ENCODE assay signal across 1 cellular context in genomic region chr14:21103710-21104447, GRCh38.
TF ChIP-seq lines count a peak whose summit lies in the region.

No MANE protein-coding gene starts in this region.

TF ChIP-seq in HepG2, 621 proteins besides CTCF, POLR2A, EP300 and RAD21 (continued from another document and continues in another):
- TF ChIP-seq ZXDC (CRISPR knock-in tag; IDR thresholded peaks at IDR 0.05) (peak; percentile 98), DNMT3B (CRISPR knock-in tag; conservative IDR thresholded peaks at IDR 0.05) (peak; percentile 92), ZNF547 (CRISPR knock-in tag; IDR thresholded peaks at IDR 0.05) (peak; percentile 98), CREBL2 (CRISPR knock-in tag; IDR thresholded peaks at IDR 0.05; ENCODE audit: borderline replicate concordance) (peak; percentile 99), PAXIP1 (CRISPR knock-in tag; conservative IDR thresholded peaks at IDR 0.05) (peak; percentile 95), ZKSCAN1 (IDR thresholded peaks at IDR 0.05; ENCODE audit: low read length) (peak; percentile 9; the same call in 1 of the 2 replicates), ZFP90 (CRISPR knock-in tag; IDR thresholded peaks at IDR 0.05; ENCODE audit: borderline replicate concordance) (peak; percentile 95; the same call in 1 of the 2 replicates), STAT6 (CRISPR knock-in tag; IDR thresholded peaks at IDR 0.05; ENCODE audit: borderline replicate concordance) (peak; percentile 99; the same call in 1 of the 2 replicates), TCF7L2 (IDR thresholded peaks at IDR 0.05; ENCODE audit: low read depth, low read length) (no peak), FUBP1 (CRISPR knock-in tag; IDR thresholded peaks at IDR 0.05; ENCODE audit: borderline replicate concordance) (peak; percentile 89; the same call in 1 of the 2 replicates), ZNF746 (CRISPR knock-in tag; IDR thresholded peaks at IDR 0.05) (peak; percentile 94), ZNF790 (CRISPR knock-in tag; IDR thresholded peaks at IDR 0.05; ENCODE audit: borderline replicate concordance) (peak; percentile 96), ZBTB3 (CRISPR knock-in tag; IDR thresholded peaks at IDR 0.05; ENCODE audit: borderline replicate concordance, low read depth) (peak; percentile 96), SMAD9 (CRISPR knock-in tag; IDR thresholded peaks at IDR 0.05) (peak; percentile 97; the same call in 1 of the 2 replicates), NR3C1 (CRISPR knock-in tag; IDR thresholded peaks at IDR 0.05) (0 out of 2 replicates have a peak, but pooled peaks have one; percentile 54), NAIF1 (CRISPR knock-in tag; IDR thresholded peaks at IDR 0.05; ENCODE audit: borderline replicate concordance) (peak; percentile 96), ZFP1 (CRISPR knock-in tag; IDR thresholded peaks at IDR 0.05) (peak; percentile 84), ZNF564 (CRISPR knock-in tag; IDR thresholded peaks at IDR 0.05) (peak; percentile 98), SMYD3 (CRISPR knock-in tag; IDR thresholded peaks at IDR 0.05) (peak; percentile 99), ZNF225 (CRISPR knock-in tag; IDR thresholded peaks at IDR 0.05) (peak; percentile 90; the same call in 1 of the 2 replicates), ZMYM3 (CRISPR knock-in tag; IDR thresholded peaks at IDR 0.05) (peak; percentile 33), RBM39 (IDR thresholded peaks at IDR 0.05; ENCODE audit: low read depth, low read length, poor library complexity, severe bottlenecking) (peak; percentile 93), SIN3B (IDR thresholded peaks at IDR 0.05; ENCODE audit: low read length) (no peak; the same call in 1 of the 2 replicates), CREB1 (IDR thresholded peaks at IDR 0.05) (peak; percentile 90), CREB1 (CRISPR knock-in tag; IDR thresholded peaks at IDR 0.05) (peak; percentile 90; the same call in 1 of the 2 replicates), FOXA3 (CRISPR knock-in tag; IDR thresholded peaks at IDR 0.05) (peak; percentile 55), ZNF501 (CRISPR knock-in tag; IDR thresholded peaks at IDR 0.05) (peak; percentile 99), ZNF660 (CRISPR knock-in tag; IDR thresholded peaks at IDR 0.05; ENCODE audit: borderline replicate concordance, low read depth) (0 out of 2 replicates have a peak, but pooled peaks have one; percentile 65), HHEX (CRISPR knock-in tag; IDR thresholded peaks at IDR 0.05) (peak; percentile 54; the same call in 1 of the 2 replicates), KMT2A (CRISPR knock-in tag; IDR thresholded peaks at IDR 0.05) (peak; percentile 88), DMAP1 (CRISPR knock-in tag; IDR thresholded peaks at IDR 0.05) (peak; percentile 99), NRL (CRISPR knock-in tag; IDR thresholded peaks at IDR 0.05; ENCODE audit: borderline replicate concordance) (peak; percentile 96), TGIF2 (CRISPR knock-in tag; IDR thresholded peaks at IDR 0.05) (no peak; the same call in none of the 2 replicates), MNT (IDR thresholded peaks at IDR 0.05) (no peak), PTBP1 (IDR thresholded peaks at IDR 0.05; ENCODE audit: low read depth, low read length, poor library complexity, severe bottlenecking) (peak; percentile 96), HMGXB3 (CRISPR knock-in tag; IDR thresholded peaks at IDR 0.05; ENCODE audit: borderline replicate concordance) (peak; percentile 80), NFKBIZ (CRISPR knock-in tag; IDR thresholded peaks at IDR 0.05) (peak; percentile 80; the same call in 1 of the 2 replicates), NR1H2 (CRISPR knock-in tag; IDR thresholded peaks at IDR 0.05; ENCODE audit: borderline replicate concordance, low read depth) (peak; percentile 97), IRF2 (CRISPR knock-in tag; IDR thresholded peaks at IDR 0.05) (peak; percentile 69), GLMP (CRISPR knock-in tag; IDR thresholded peaks at IDR 0.05; ENCODE audit: borderline replicate concordance) (no peak), LBX2 (CRISPR knock-in tag; IDR thresholded peaks at IDR 0.05; ENCODE audit: borderline replicate concordance) (peak; percentile 86; the same call in 1 of the 2 replicates), ZNF773 (CRISPR knock-in tag; IDR thresholded peaks at IDR 0.05; ENCODE audit: borderline replicate concordance) (no peak; the same call in none of the 2 replicates), MXD4 (CRISPR knock-in tag; IDR thresholded peaks at IDR 0.05) (peak; percentile 83), NR2F2 (IDR thresholded peaks at IDR 0.05; ENCODE audit: borderline replicate concordance, low read depth) (no peak), ZNF343 (CRISPR knock-in tag; IDR thresholded peaks at IDR 0.05) (peak; percentile 95; the same call in 1 of the 2 replicates), ZNF546 (CRISPR knock-in tag; conservative IDR thresholded peaks at IDR 0.05) (peak; percentile 99)
